Comparison of ENCODE assay signal across 8 cellular contexts in the genomic region with DNA sequence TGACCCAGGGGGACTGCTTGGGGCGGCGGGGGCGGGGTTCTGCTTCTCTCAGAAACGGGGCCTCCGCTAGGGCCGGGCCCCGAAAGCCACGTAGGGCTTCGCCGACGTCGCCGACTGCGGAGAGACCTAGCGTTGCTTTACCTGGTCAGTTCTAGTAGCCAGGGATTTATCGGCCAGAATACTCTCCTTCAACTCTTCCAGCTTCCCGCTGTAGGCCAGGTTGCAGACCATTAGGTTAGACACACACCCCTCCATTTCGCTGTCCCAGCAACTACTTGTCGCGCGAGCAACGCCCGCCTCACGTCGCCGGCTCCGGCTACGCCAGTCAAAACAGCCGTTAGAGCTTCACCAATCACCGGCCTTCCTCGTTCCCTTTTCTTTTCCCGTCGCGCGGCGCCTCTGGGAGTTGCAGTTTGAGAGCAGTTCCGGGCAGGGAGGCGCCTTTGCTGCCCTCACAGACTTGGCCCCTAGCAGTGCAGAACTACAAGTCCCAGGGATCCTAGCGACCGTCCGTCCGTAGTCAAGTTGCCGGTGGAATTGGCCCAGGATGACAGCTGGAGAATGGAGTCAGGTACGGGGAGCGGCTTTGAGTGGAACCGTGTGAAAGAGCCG. TPM values are rescaled to one million over a fixed set of nuclear protein-coding genes. Genes with fewer than 3 reads are reported as not detected.
DNase-seq lines count a peak whose midpoint lies in the region; ATAC-seq, FAIRE-seq and TF ChIP-seq lines count a peak whose summit lies in the region.

A gene with protein sequence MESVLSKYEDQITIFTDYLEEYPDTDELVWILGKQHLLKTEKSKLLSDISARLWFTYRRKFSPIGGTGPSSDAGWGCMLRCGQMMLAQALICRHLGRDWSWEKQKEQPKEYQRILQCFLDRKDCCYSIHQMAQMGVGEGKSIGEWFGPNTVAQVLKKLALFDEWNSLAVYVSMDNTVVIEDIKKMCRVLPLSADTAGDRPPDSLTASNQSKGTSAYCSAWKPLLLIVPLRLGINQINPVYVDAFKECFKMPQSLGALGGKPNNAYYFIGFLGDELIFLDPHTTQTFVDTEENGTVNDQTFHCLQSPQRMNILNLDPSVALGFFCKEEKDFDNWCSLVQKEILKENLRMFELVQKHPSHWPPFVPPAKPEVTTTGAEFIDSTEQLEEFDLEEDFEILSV (plus strand): TSS at position 513 of the 612 bp plus-strand sequence. CDS start 49 bp downstream, at position 562.
A gene with protein sequence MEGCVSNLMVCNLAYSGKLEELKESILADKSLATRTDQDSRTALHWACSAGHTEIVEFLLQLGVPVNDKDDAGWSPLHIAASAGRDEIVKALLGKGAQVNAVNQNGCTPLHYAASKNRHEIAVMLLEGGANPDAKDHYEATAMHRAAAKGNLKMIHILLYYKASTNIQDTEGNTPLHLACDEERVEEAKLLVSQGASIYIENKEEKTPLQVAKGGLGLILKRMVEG (minus strand): TSS at position 277 of the 612 bp plus-strand sequence. CDS start 22 bp downstream, at position 255.

- no peaks in the 10 kb centered on the region for H3K27me3 Mint-ChIP-seq in memory B cell

- FAIRE-seq in HTR-8/SVneo (lab: Jason Lieb, UNC) (no peak), H1 (lab: Jason Lieb, UNC) (peak; percentile 84)

- no peaks in the 10 kb centered on the region for H4K20me1 ChIP-seq in H1 (replicated peaks in 1 of 2; ENCODE audit: control insufficient read depth in 1 of 2, insufficient read depth in 2 of 2, low read length in 2 of 2)

- H3K79me1 ChIP-seq in H1 (ENCODE audit: low read depth, low read length): no peaks in the 10 kb centered on the region

- peak within 1 kb of the TSS; percentile 69; the same call in 1 of the 2 replicates for H3K27ac ChIP-seq in H1 (ENCODE audit: low read depth, low read length)

- peak within 1 kb of the TSS; percentile 97; the same call in 1 of the 2 replicates for H2AFZ ChIP-seq in H1 (ENCODE audit: low read length)

- H3K4me1 ChIP-seq in H1 (replicated peaks in 1 of 4; ENCODE audit: control insufficient read depth in 3 of 4, insufficient read depth in 4 of 4, low read length in 3 of 4): no peaks in the 10 kb centered on the region

- peaks cover 0 to 9% of the 10 kb centered on the region in 2 experiments; a peak in 2 of 4 replicates for H3K79me2 ChIP-seq in H1 (ENCODE audit: control insufficient read depth in 1 of 2, insufficient read depth in 2 of 2, low read length in 2 of 2)

- no peak within 1 kb of the TSS for H2BK120ac ChIP-seq in H1 (replicated peaks; ENCODE audit: low read depth, low read length)

- H3K36me3 ChIP-seq in H1 (ENCODE audit: control insufficient read depth in 2 of 4, insufficient read depth in 4 of 4, low read length in 3 of 4): peaks cover 4 to 9% (median 6%) of the 10 kb centered on the region in 4 experiments; a peak in 6 of 8 replicates

- no peak within 1 kb of the TSS for H2BK15ac ChIP-seq in H1 (ENCODE audit: low read length)

- no peak within 1 kb of the TSS for H3K18ac ChIP-seq in H1 (ENCODE audit: extremely low read depth, low read length)

- no peak for TF ChIP-seq EP300 in H1 (IDR thresholded peaks at IDR 0.05; ENCODE audit: borderline replicate concordance in 1 of 2, low read depth in 2 of 2, low read length in 2 of 2)

- H3K56ac ChIP-seq in H1 (replicated peaks; ENCODE audit: insufficient read length, low read depth, low read length): no peak within 1 kb of the TSS

- H3K4me1 Mint-ChIP-seq in memory B cell: no peaks in the 10 kb centered on the region

- no peak within 1 kb of the TSS for H4K91ac ChIP-seq in H1 (replicated peaks; ENCODE audit: insufficient read length, low read length)

- peak within 1 kb of the TSS; percentile 71 to 89 (median 80) for H3K9ac ChIP-seq in H1 (replicated peaks in 1 of 4; ENCODE audit: extremely low read depth in 1 of 4, low read depth in 3 of 4, low read length in 3 of 4)

- H2BK5ac ChIP-seq in H1 (ENCODE audit: low read depth, low read length): no peak within 1 kb of the TSS; the same call in 1 of the 2 replicates

- peak within 1 kb of the TSS; percentile 80 to 84 for H3K4me2 ChIP-seq in H1 (ENCODE audit: insufficient read depth in 1 of 2, low read depth in 2 of 2, low read length in 2 of 2)

- no peak within 1 kb of the TSS for H3K27ac Mint-ChIP-seq in memory B cell

- POLR2A ChIA-PET in H1 (lab: Charles Lee; ENCODE audit: partially characterized antibody): interaction anchor here (0.6 to 0.9 kb wide), 4 partner anchors 11 to 347 kb away, joined by 3 to 5 read pairs (median 4); partner anchors contain the start of gene COL4A6

- no peak for TF ChIP-seq RAD21 in H1 (IDR thresholded peaks at IDR 0.05 in 1 of 2, conservative IDR thresholded peaks at IDR 0.05 in 1 of 2; ENCODE audit: low read depth in 2 of 2, low read length in 2 of 2)

- no peak within 1 kb of the TSS for H3K14ac ChIP-seq in H1 (ENCODE audit: insufficient read length)

- CTCF ChIA-PET in H1 (lab: Charles Lee; ENCODE audit: partially characterized antibody): interaction anchor here (0.7 to 2.1 kb wide), 3 partner anchors 21 to 266 kb away, joined by 3 to 5 read pairs (median 4); partner anchors contain the start of gene MID2

- peaks cover 2% of the 10 kb centered on the region for H3K36me3 Mint-ChIP-seq in memory B cell

- TF ChIP-seq POLR2A in H1 (IDR thresholded peaks at IDR 0.05; ENCODE audit: control extremely low read depth in 1 of 2, low read depth in 2 of 2, low read length in 2 of 2): peak; percentile 66 to 80

- H3K9me3 ChIP-seq in H1 (ENCODE audit: insufficient read depth in 2 of 2, low read depth in 1 of 2, low read length in 1 of 2): no peaks in the 10 kb centered on the region

- no peaks in the 10 kb centered on the region for H3K27me3 ChIP-seq in H1 (replicated peaks in 1 of 4; ENCODE audit: control insufficient read depth in 3 of 4, extremely low read depth in 1 of 4, insufficient read depth in 3 of 4, low read length in 3 of 4)

- H3K4me3 Mint-ChIP-seq in memory B cell: no peak within 1 kb of the TSS

- WGBS in H1 (ENCODE audit: extremely low coverage in 1 of 2, insufficient coverage in 1 of 2, insufficient read length in 1 of 2, insufficient replicate concordance in 2 of 2, low coverage in 1 of 2, low lambda C conversion rate in 2 of 2, missing lambda C conversion rate in 1 of 2), 2 experiments: 3% methylated on average over 27 of the region's 47 CpGs; no CpG with 5 or more reads in 1 of the 2 experiments

- no peaks in the 10 kb centered on the region for H3K9me3 Mint-ChIP-seq in memory B cell

- no peak within 1 kb of the TSS for H2AK5ac ChIP-seq in H1 (ENCODE audit: low read depth, low read length)

- in situ Hi-C loops in Caki2 (cut with HindIII; ENCODE audit: low pct_unique_long_range_greater_than_20kb, low sequenced_read_pairs): no loop called here

- no peak within 1 kb of the TSS for H2BK20ac ChIP-seq in H1 (ENCODE audit: low read length)

- peak within 1 kb of the TSS; percentile 74 to 92 (median 76) for H3K4me3 ChIP-seq in H1 (ENCODE audit: extremely low read depth in 1 of 4, insufficient read depth in 2 of 4, low read depth in 3 of 4, low read length in 4 of 4)

- no peak within 1 kb of the TSS for H3K23ac ChIP-seq in H1 (ENCODE audit: insufficient read length)

- peaks cover 4% of the 10 kb centered on the region; the same call in 1 of the 2 replicates for H3K23me2 ChIP-seq in H1 (ENCODE audit: low read depth, low read length)

- H3K4ac ChIP-seq in H1 (replicated peaks; ENCODE audit: insufficient read length, low read depth, low read length): no peak within 1 kb of the TSS

- peak within 1 kb of the TSS; percentile 44 for H4K5ac ChIP-seq in H1 (ENCODE audit: insufficient read length, low read depth, low read length)

- no peak within 1 kb of the TSS for H4K8ac ChIP-seq in H1 (ENCODE audit: extremely low read depth, insufficient read depth, low read length)

- DNase-seq in Caki2 (ENCODE audit: low read depth) (peak; percentile 94), HTR-8/SVneo (ENCODE audit: insufficient read length, low spot score) (peak; percentile 57), NOMO-1 (lab: John Stamatoyannopoulos, UW; ENCODE audit: unreplicated experiment in 2 of 2) (peak; percentile 89 to 91), H1 (ENCODE audit: low read depth in 1 of 2, low spot score in 2 of 2) (peak; percentile 79 to 81), memory B cell (ENCODE audit: low spot score in 2 of 2) (peak; percentile 67 to 79)
- DNase-seq in activated CD8-positive, alpha-beta memory T cell treated with anti-CD3 and anti-CD28 coated beads for 24 hours: peak; percentile 89
- DNase-seq in stimulated activated CD8-positive, alpha-beta memory T cell treated with anti-CD3 and anti-CD28 coated beads, Interleukin-12 subunit alpha, Interleukin-12 subunit beta, amount 100 ng/mL, for 1 hour (ENCODE audit: low read depth): peak; percentile 74

- peak; percentile 95 for ATAC-seq in GM21390 (IDR thresholded peaks at IDR 0.05; ENCODE audit: unreplicated experiment)
- ATAC-seq in memory B cell (ENCODE audit: low read depth): peak; percentile 93

- H2BK12ac ChIP-seq in H1 (ENCODE audit: low read depth, low read length): no peak within 1 kb of the TSS

- TF ChIP-seq CTCF in H1 (IDR thresholded peaks at IDR 0.05; ENCODE audit: control extremely low read depth in 1 of 3, insufficient read depth in 1 of 3, low read depth in 1 of 3, low read length in 3 of 3): no peak

TF ChIP-seq in H1, 55 proteins besides CTCF, POLR2A, EP300 and RAD21 (continues in another document):
- no peak for TF ChIP-seq SIRT6 (IDR thresholded peaks at IDR 0.05; ENCODE audit: low read length)

RNA-seq across cellular contexts. Expression of the first gene that starts in this region (rescaled TPM):
- total RNA-seq in Caki2 (2014; rRNA removed; shearing (Covaris generic); ENCODE audit: low replicate concordance): 0.70 and 9.0 TPM in 2 replicates
- 2.0 and 2.2 TPM in 2 replicates for total RNA-seq in H1 (2021; fragmentation: NEBNext Ultra II Directional; extraction: Animal tissue kit (Norgen Biotek cat#: 25700))
- 1.1 and 1.2 TPM in 2 replicates for polyA plus RNA-seq in H1 (2011; rRNA removed)
- polyA plus RNA-seq in H1 (2011; cell fraction: cytosol; rRNA removed): 1.3 TPM
- polyA plus RNA-seq in H1 (2011; cell fraction: nucleus; rRNA removed): 0.63 TPM
- polyA plus RNA-seq in H1 (2012, experiment 1 of 2): 1.5 to 2.4 TPM (median 1.7 TPM) in 4 replicates
- 0.34 TPM for polyA plus RNA-seq in H1 (2012, experiment 2 of 2)
- 2.6 TPM for polyA plus RNA-seq in H1 (2013, experiment 1 of 2)
- 2.9 TPM for polyA plus RNA-seq in H1 (2013, experiment 2 of 2)
- 2.0 and 2.8 TPM in 2 replicates for polyA minus RNA-seq in H1 (2011; rRNA and poly(A)+ RNA removed)
- not detected for polyA minus RNA-seq in H1 (2011; cell fraction: cytosol; rRNA and poly(A)+ RNA removed)
- 1.2 TPM for polyA minus RNA-seq in H1 (2011; cell fraction: nucleus; rRNA and poly(A)+ RNA removed)

RNA-seq across cellular contexts. Expression of the second gene that starts in this region (rescaled TPM):
- 91.7 and 126 TPM in 2 replicates for total RNA-seq in Caki2 (2014; rRNA removed; shearing (Covaris generic); ENCODE audit: low replicate concordance)
- total RNA-seq in H1 (2021; fragmentation: NEBNext Ultra II Directional; extraction: Animal tissue kit (Norgen Biotek cat#: 25700)): 46.6 and 49.9 TPM in 2 replicates
- 37.5 and 79.9 TPM in 2 replicates for polyA plus RNA-seq in H1 (2011; rRNA removed)
- polyA plus RNA-seq in H1 (2011; cell fraction: cytosol; rRNA removed): 71.3 TPM
- 11.0 TPM for polyA plus RNA-seq in H1 (2011; cell fraction: nucleus; rRNA removed)
- polyA plus RNA-seq in H1 (2012, experiment 1 of 2): 51.9 to 59.4 TPM (median 53.8 TPM) in 4 replicates
- 8.3 TPM for polyA plus RNA-seq in H1 (2012, experiment 2 of 2)
- polyA plus RNA-seq in H1 (2013, experiment 1 of 2): 30.3 TPM
- polyA plus RNA-seq in H1 (2013, experiment 2 of 2): 30.1 TPM
- 24.7 and 25.1 TPM in 2 replicates for polyA minus RNA-seq in H1 (2011; rRNA and poly(A)+ RNA removed)
- 14.6 TPM for polyA minus RNA-seq in H1 (2011; cell fraction: cytosol; rRNA and poly(A)+ RNA removed)
- polyA minus RNA-seq in H1 (2011; cell fraction: nucleus; rRNA and poly(A)+ RNA removed): 10.7 TPM

Comparison
In these comparisons a context has a peak if more than half of its experiments do, and no peak if none do; other contexts are left out.
1. Peak in every context shown above with its lines: DNase-seq, ATAC-seq, H3K4me3 ChIP-seq and H3K27ac ChIP-seq.